Comparison of ENCODE assay signal across 8 cellular contexts in genomic region chr11:83054904-83055380, GRCh38. TPM values are rescaled to one million over a fixed set of nuclear protein-coding genes. Genes with fewer than 3 reads are reported as not detected.
DNase-seq lines count a peak whose midpoint lies in the region; ATAC-seq and TF ChIP-seq lines count a peak whose summit lies in the region.
"Had no signal": no experiment of that assay in that cellular context is flagged by ENCODE, and none has a peak within 500 bp of the region (broad histone marks: within the 10 kb centered on the region; RNA-seq: fewer than 3 reads in every experiment).

No MANE protein-coding gene starts in this region.

- no peak overlapping the region for H3K4me3 ChIP-seq in mucosa of descending colon
- H3K4me3 ChIP-seq: MG63 had no signal

- H3K4me3 Mint-ChIP-seq in mesothelial cell of epicardium = no peak overlapping the region

- no peaks in the 10 kb centered on the region for H3K36me3 Mint-ChIP-seq in mesothelial cell of epicardium

- no peaks in the 10 kb centered on the region for H3K9me3 ChIP-seq in mucosa of descending colon

- TF ChIP-seq CTCF in mucosa of descending colon (IDR thresholded peaks at IDR 0.05) = no peak
- no peak for TF ChIP-seq CTCF in mesothelial cell of epicardium (IDR thresholded peaks at IDR 0.05; ENCODE audit: unreplicated experiment)

- intact Hi-C loops in mucosa of descending colon (cut with DNase I, micrococcal nuclease) (no loop called here), head of caudate nucleus (cut with DNase I) (no loop called here)

- ATAC-seq in GM19035 (IDR thresholded peaks at IDR 0.05; ENCODE audit: unreplicated experiment) (peak; percentile 50), HG03060 (IDR thresholded peaks at IDR 0.05; ENCODE audit: low read depth, unreplicated experiment) (peak; percentile 54), mucosa of descending colon (peak; percentile 95)

- no peak overlapping the region for H3K27ac Mint-ChIP-seq in mesothelial cell of epicardium

- peaks cover 5% of the 10 kb centered on the region for H3K4me1 ChIP-seq in mucosa of descending colon (ENCODE audit: low read depth)

- no peaks in the 10 kb centered on the region for H3K36me3 ChIP-seq in mucosa of descending colon (ENCODE audit: low read depth)

- no peaks in the 10 kb centered on the region for H3K27me3 Mint-ChIP-seq in mesothelial cell of epicardium (ENCODE audit: low read depth)

- H3K4me1 Mint-ChIP-seq in mesothelial cell of epicardium = peaks cover 14% of the 10 kb centered on the region

- no peaks in the 10 kb centered on the region for H3K9me3 Mint-ChIP-seq in mesothelial cell of epicardium

- peak; percentile 71 for DNase-seq in NCI-H748 treated with DMSO at 0.1 percent for 48 hours (lab: John Stamatoyannopoulos, UW)
- DNase-seq in mucosa of descending colon = no peak
- DNase-seq in mesothelial cell of epicardium (ENCODE audit: low spot score in 2 of 2, unreplicated experiment in 2 of 2) = no peak
- no peak for DNase-seq in HK-2 (ENCODE audit: unreplicated experiment)
- DNase-seq in head of caudate nucleus = no peak
- DNase-seq: MG63 had no signal

RNA-seq across cellular contexts. Expression of gene RAB30, which starts 16.8 kb away (rescaled TPM):
- total RNA-seq in mucosa of descending colon (10 to 100 TPM; 16.2 to 30.7 (median 19.1) TPM), mesothelial cell of epicardium (7.6 to 10.3 TPM (median 9.9 TPM) in 3 replicates)
